ENCODE assay signal across 1 cellular context in genomic region chr16:21511315-21512210, GRCh38.
TF ChIP-seq lines count a peak whose summit lies in the region.

No MANE protein-coding gene starts in this region.

TF ChIP-seq in HEK293, 187 proteins besides CTCF, POLR2A, EP300 and RAD21 (continued from another document):
- TF ChIP-seq ZEB2 (tag by site-specific recombination; IDR thresholded peaks at IDR 0.05), result peak; percentile 47; the same call in 1 of the 2 replicates
- TF ChIP-seq, protein P1, sequence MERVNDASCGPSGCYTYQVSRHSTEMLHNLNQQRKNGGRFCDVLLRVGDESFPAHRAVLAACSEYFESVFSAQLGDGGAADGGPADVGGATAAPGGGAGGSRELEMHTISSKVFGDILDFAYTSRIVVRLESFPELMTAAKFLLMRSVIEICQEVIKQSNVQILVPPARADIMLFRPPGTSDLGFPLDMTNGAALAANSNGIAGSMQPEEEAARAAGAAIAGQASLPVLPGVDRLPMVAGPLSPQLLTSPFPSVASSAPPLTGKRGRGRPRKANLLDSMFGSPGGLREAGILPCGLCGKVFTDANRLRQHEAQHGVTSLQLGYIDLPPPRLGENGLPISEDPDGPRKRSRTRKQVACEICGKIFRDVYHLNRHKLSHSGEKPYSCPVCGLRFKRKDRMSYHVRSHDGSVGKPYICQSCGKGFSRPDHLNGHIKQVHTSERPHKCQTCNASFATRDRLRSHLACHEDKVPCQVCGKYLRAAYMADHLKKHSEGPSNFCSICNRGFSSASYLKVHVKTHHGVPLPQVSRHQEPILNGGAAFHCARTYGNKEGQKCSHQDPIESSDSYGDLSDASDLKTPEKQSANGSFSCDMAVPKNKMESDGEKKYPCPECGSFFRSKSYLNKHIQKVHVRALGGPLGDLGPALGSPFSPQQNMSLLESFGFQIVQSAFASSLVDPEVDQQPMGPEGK (tag by site-specific recombination; IDR thresholded peaks at IDR 0.05), result peak; percentile 58
- TF ChIP-seq ZSCAN30 (tag by site-specific recombination; IDR thresholded peaks at IDR 0.05), result 0 out of 2 replicates have a peak, but pooled peaks have one; percentile 52
- peak; percentile 64; the same call in 1 of the 2 replicates for TF ChIP-seq ZIC2 (tag by site-specific recombination; IDR thresholded peaks at IDR 0.05)
- 0 out of 2 replicates have a peak, but pooled peaks have one; percentile 8 for TF ChIP-seq ZNF121 (tag by site-specific recombination; IDR thresholded peaks at IDR 0.05)
- TF ChIP-seq WT1 (tag by site-specific recombination; IDR thresholded peaks at IDR 0.05), result 0 out of 2 replicates have a peak, but pooled peaks have one; percentile 12
- TF ChIP-seq, protein P2, sequence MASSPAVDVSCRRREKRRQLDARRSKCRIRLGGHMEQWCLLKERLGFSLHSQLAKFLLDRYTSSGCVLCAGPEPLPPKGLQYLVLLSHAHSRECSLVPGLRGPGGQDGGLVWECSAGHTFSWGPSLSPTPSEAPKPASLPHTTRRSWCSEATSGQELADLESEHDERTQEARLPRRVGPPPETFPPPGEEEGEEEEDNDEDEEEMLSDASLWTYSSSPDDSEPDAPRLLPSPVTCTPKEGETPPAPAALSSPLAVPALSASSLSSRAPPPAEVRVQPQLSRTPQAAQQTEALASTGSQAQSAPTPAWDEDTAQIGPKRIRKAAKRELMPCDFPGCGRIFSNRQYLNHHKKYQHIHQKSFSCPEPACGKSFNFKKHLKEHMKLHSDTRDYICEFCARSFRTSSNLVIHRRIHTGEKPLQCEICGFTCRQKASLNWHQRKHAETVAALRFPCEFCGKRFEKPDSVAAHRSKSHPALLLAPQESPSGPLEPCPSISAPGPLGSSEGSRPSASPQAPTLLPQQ (tag by site-specific recombination; IDR thresholded peaks at IDR 0.05), result peak; percentile 55; the same call in 1 of the 2 replicates
TF ChIP-seq in HEK293: peak in this region for 24; not testable (repeated sequence) for 163.
